ENCODE assay signal across 24 cellular contexts in the genomic region with DNA sequence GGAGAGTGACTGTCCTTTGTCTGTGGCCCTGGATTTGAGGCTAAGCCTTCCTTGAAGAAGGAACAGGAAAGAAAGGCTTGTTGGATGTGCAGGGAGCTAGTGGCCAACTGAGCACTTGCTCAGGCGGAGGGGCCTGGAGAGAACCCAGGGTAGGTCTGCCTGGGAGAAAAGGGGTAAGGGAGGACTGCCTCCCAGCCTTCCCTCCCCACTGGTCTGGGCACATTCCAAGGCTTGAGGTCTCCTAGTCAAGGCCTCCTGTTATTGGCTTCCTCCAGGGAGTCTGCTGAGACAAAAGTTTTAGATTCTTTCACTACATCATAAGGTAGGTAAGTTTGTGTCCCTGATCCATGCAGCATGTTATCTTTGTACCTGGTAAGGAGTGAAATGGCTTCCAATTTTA.
"Had no signal": no experiment of that assay in that cellular context is flagged by ENCODE, and none has a peak within 500 bp of the region (broad histone marks: within the 10 kb centered on the region; RNA-seq: fewer than 3 reads in every experiment).

No MANE protein-coding gene starts in this region.

- H3K9me3 ChIP-seq: breast epithelium, esophagus muscularis mucosa, prostate gland, right atrium auricular region, stomach, testis had no signal

- FAIRE-seq: astrocyte, endothelial cell of umbilical vein, islet of Langerhans had no signal

- H3K4me1 ChIP-seq: breast epithelium, prostate gland, testis had no signal

- H3K27ac ChIP-seq: breast epithelium, esophagus muscularis mucosa, prostate gland, right atrium auricular region, skin epidermis, stomach, testis had no signal

- H3K36me3 ChIP-seq: breast epithelium, esophagus muscularis mucosa, prostate gland, right atrium auricular region had no signal

- DNase-seq: activated CD4-positive, alpha-beta T cell treated with anti-CD3 and anti-CD28 coated beads, Interleukin-2, amount 10 ng/mL, durations not matched to agents 24 days and 14 days; activated CD4-positive, CD25-positive, alpha-beta regulatory T cell; activated CD8-positive, alpha-beta T cell treated with anti-CD3 and anti-CD28 coated beads for 36 hours; activated naive CD4-positive, alpha-beta T cell treated with anti-CD3 and anti-CD28 coated beads for 36 hours; activated T-cell treated with anti-CD3 and anti-CD28 coated beads, Interleukin-2, amount 50 U/mL, for 4 hours; cerebellar nuclear complex; effector CD8-positive, alpha-beta T cell; mammary epithelial cell; stimulated activated CD4-positive, alpha-beta T cell treated with anti-CD3 and anti-CD28 coated beads, Interleukin-4, amount 100 ng/mL, for 24 hours; stomach; T-helper 1 cell; T-helper 9 cell; testis had no signal

- H3K4me3 ChIP-seq: breast epithelium, esophagus muscularis mucosa, prostate gland, right atrium auricular region, skin epidermis, stomach, testis had no signal

- H3K27me3 ChIP-seq: breast epithelium, esophagus muscularis mucosa, right atrium auricular region, stomach, testis had no signal

- ATAC-seq: activated CD8-positive, alpha-beta T cell treated with anti-CD3 and anti-CD28 coated beads for 36 hours; activated T-cell treated with anti-CD3 and anti-CD28 coated beads, Interleukin-2, amount 50 U/mL, for 4 hours; left lobe of liver; SK-N-SH treated with all-trans-retinoic acid at 6 μM for 48 hours; stimulated activated effector memory CD8-positive, alpha-beta T cell treated with anti-CD3 and anti-CD28 coated beads, Interleukin-12 subunit alpha, Interleukin-12 subunit beta, amount 100 ng/mL, for 72 hours had no signal
